ENCODE assay signal across 8 cellular contexts in the genomic region with DNA sequence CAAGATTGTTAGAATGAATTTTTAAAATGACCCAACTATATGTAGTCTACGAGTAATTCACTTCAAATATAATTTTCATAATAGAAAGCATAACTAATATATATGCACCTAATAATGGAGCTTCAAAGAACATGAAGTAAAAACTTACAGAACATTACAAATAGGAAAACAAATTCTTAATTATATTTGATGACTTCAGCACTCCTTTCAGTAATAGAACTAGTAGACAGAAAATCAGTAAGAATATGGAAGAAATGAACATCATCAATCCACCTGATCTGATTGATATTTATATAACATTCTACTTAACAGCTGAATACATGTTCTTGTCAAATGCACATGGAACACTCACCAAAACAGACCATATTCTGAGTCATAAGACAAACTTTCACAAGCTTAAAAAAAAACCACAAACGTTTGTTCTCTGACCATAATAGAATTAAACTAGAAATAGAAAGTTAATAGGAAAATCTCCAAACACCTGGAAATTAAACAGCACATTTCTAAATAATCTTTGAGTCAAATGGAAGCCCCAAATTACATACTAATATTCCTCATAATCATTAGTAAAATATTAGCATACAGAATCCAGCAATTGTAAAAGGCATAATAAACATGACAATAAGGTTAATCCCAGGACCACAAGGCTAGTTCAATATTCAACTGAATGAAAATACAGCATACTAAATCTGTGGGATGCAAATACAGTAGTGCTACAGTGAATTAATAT. TPM values are rescaled to one million over a fixed set of nuclear protein-coding genes. Genes with fewer than 3 reads are reported as not detected.
DNase-seq lines count a peak whose midpoint lies in the region; ATAC-seq lines count a peak whose summit lies in the region.

No MANE protein-coding gene starts in this region.

- H3K27ac Mint-ChIP-seq in T-cell, result no peak overlapping the region

- CTCF ChIA-PET in T-cell (lab: Charles Lee), result interaction anchor here in 1 of 2 donors (0.6 kb wide), 1 partner anchor 15 kb away, joined by 3 read pairs; no protein-coding TSS in a partner anchor

- peaks cover 0 to 6% (median 3%) of the 10 kb centered on the region in 3 donors for H3K9me3 Mint-ChIP-seq in T-cell

- peak; percentile 91 for ATAC-seq in GM18868 (IDR thresholded peaks at IDR 0.05; ENCODE audit: unreplicated experiment)
- ATAC-seq in HG02938 (IDR thresholded peaks at IDR 0.05; ENCODE audit: unreplicated experiment), result peak; percentile 87
- no peak for ATAC-seq in T-cell (replicated peaks in 1 of 4)

- DNase-seq in RPMI8226, result peak; percentile 25
- DNase-seq in non-pigmented ciliary epithelial cell (ENCODE audit: low read depth), result peak; percentile 40
- DNase-seq in NCI-H2171 (lab: John Stamatoyannopoulos, UW), result no peak
- no peak for DNase-seq in putamen (ENCODE audit: low spot score)
- DNase-seq in T-cell, result no peak
- no peak for DNase-seq in SKM-1 treated with dmso at 0.1 percent for 144 hours (lab: John Stamatoyannopoulos, UW; ENCODE audit: unreplicated experiment)

- no peak overlapping the region for H3K4me3 Mint-ChIP-seq in T-cell

- no peaks in the 10 kb centered on the region for H3K27me3 Mint-ChIP-seq in T-cell

- H3K36me3 Mint-ChIP-seq in T-cell, result peaks cover 27% of the 10 kb centered on the region

- H3K4me1 Mint-ChIP-seq in T-cell, result peaks cover 51 to 60% (median 57%) of the 10 kb centered on the region in 3 donors

- POLR2A ChIA-PET in T-cell (lab: Charles Lee), result interaction anchor here (0.6 kb wide), 2 partner anchors 33 to 1492 kb away, joined by 3 to 5 read pairs; no protein-coding TSS in a partner anchor

RNA-seq across cellular contexts. Expression of a gene that starts 48.0 kb away (rescaled TPM):
- total RNA-seq in T-cell, result 10 to 100 TPM; 39.3 to 65.1 (median 42.2) TPM

Comparison
In these comparisons a context has a peak if more than half of its experiments do, and no peak if none do; other contexts are left out.
1. ATAC-seq: peak in GM18868 (single experiment) and HG02938 (single experiment); none in T-cell (0 of 4).
2. DNase-seq: peak in RPMI8226 (single experiment) and non-pigmented ciliary epithelial cell (single experiment); none in NCI-H2171 (single experiment), putamen (single experiment), T-cell (0 of 34) and SKM-1 treated with dmso at 0.1 percent for 144 hours (single experiment).